ENCODE assay signal across 1 cellular context in genomic region chr3:185024966-185025365, GRCh38.
A peak's percentile ranks its signal among the peaks of the same experiment; 100 is the strongest.
TF ChIP-seq lines count a peak whose summit lies in the region.

No MANE protein-coding gene starts in this region.

TF ChIP-seq in K562, 482 proteins besides CTCF, POLR2A, EP300 and RAD21 (continued from another document and continues in another):
- TF ChIP-seq, protein P1, sequence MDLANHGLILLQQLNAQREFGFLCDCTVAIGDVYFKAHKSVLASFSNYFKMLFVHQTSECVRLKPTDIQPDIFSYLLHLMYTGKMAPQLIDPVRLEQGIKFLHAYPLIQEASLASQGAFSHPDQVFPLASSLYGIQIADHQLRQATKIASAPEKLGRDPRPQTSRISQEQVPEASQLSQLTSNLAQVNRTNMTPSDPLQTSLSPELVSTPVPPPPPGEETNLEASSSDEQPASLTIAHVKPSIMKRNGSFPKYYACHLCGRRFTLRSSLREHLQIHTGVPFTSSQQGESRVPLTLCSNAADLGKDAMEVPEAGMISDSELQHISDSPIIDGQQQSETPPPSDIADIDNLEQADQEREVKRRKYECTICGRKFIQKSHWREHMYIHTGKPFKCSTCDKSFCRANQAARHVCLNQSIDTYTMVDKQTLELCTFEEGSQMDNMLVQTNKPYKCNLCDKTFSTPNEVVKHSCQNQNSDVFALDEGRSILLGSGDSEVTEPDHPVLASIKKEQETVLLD (IDR thresholded peaks at IDR 0.05), result no peak
- TF ChIP-seq CEBPZ (IDR thresholded peaks at IDR 0.05; ENCODE audit: borderline replicate concordance, low read depth, low read length) (no peak), RHOXF2B (CRISPR knock-in tag; conservative IDR thresholded peaks at IDR 0.05) (no peak), TAL1 (IDR thresholded peaks at IDR 0.05) (peak; percentile 69), TBL1XR1 (IDR thresholded peaks at IDR 0.05; ENCODE audit: low read length in 2 of 2) (no peak), ZNF445 (CRISPR knock-in tag; IDR thresholded peaks at IDR 0.05; ENCODE audit: low read depth) (no peak), ZNF280A (IDR thresholded peaks at IDR 0.05; ENCODE audit: low read depth, partially characterized antibody) (no peak), TRIM28 (IDR thresholded peaks at IDR 0.05) (no peak), RAD51 (IDR thresholded peaks at IDR 0.05; ENCODE audit: borderline replicate concordance, low read depth) (no peak), GTF2F1 (IDR thresholded peaks at IDR 0.05; ENCODE audit: low read depth, low read length) (no peak), CAMTA2 (CRISPR knock-in tag; conservative IDR thresholded peaks at IDR 0.05) (no peak), PREB (CRISPR knock-in tag; IDR thresholded peaks at IDR 0.05) (no peak), CLOCK (CRISPR knock-in tag; IDR thresholded peaks at IDR 0.05; ENCODE audit: borderline replicate concordance) (no peak), OTX1 (CRISPR knock-in tag; IDR thresholded peaks at IDR 0.05) (no peak), ILF3 (IDR thresholded peaks at IDR 0.05; ENCODE audit: borderline replicate concordance) (no peak), ZBTB7A (IDR thresholded peaks at IDR 0.05; ENCODE audit: borderline replicate concordance, control insufficient read depth, low read depth, low read length) (no peak), MIER1 (IDR thresholded peaks at IDR 0.05; ENCODE audit: low read depth) (no peak), DLX4 (CRISPR knock-in tag; IDR thresholded peaks at IDR 0.05) (no peak), BRF1 (IDR thresholded peaks at IDR 0.05; ENCODE audit: borderline replicate concordance, extremely low read depth, insufficient read length) (no peak), ZNF75A (CRISPR knock-in tag; IDR thresholded peaks at IDR 0.05) (no peak), TCF3 (CRISPR knock-in tag; IDR thresholded peaks at IDR 0.05) (peak; percentile 83), ARID1B (IDR thresholded peaks at IDR 0.05) (peak; percentile 83), MEF2D (tag; conservative IDR thresholded peaks at IDR 0.05; ENCODE audit: low read depth) (no peak), SRSF9 (IDR thresholded peaks at IDR 0.05; ENCODE audit: borderline replicate concordance, low read depth, low read length) (no peak), SMAD3 (CRISPR knock-in tag; conservative IDR thresholded peaks at IDR 0.05) (no peak), GMEB1 (CRISPR knock-in tag; IDR thresholded peaks at IDR 0.05) (no peak), DACH1 (IDR thresholded peaks at IDR 0.05; ENCODE audit: partially characterized antibody) (no peak), MCM3 (IDR thresholded peaks at IDR 0.05) (no peak), CGGBP1 (CRISPR knock-in tag; IDR thresholded peaks at IDR 0.05) (no peak), ZNF165 (CRISPR knock-in tag; IDR thresholded peaks at IDR 0.05; ENCODE audit: borderline replicate concordance) (no peak), PML (IDR thresholded peaks at IDR 0.05; ENCODE audit: low read length) (no peak; the same call in 1 of the 2 replicates), ATF4 (CRISPR knock-in tag; IDR thresholded peaks at IDR 0.05) (no peak), MBD1 (CRISPR knock-in tag; IDR thresholded peaks at IDR 0.05) (no peak), MYC (IDR thresholded peaks at IDR 0.05; ENCODE audit: low read depth, low read length) (no peak), MYC (CRISPR knock-in tag; IDR thresholded peaks at IDR 0.05; ENCODE audit: borderline replicate concordance, low read depth) (no peak)
- TF ChIP-seq, protein P2, sequence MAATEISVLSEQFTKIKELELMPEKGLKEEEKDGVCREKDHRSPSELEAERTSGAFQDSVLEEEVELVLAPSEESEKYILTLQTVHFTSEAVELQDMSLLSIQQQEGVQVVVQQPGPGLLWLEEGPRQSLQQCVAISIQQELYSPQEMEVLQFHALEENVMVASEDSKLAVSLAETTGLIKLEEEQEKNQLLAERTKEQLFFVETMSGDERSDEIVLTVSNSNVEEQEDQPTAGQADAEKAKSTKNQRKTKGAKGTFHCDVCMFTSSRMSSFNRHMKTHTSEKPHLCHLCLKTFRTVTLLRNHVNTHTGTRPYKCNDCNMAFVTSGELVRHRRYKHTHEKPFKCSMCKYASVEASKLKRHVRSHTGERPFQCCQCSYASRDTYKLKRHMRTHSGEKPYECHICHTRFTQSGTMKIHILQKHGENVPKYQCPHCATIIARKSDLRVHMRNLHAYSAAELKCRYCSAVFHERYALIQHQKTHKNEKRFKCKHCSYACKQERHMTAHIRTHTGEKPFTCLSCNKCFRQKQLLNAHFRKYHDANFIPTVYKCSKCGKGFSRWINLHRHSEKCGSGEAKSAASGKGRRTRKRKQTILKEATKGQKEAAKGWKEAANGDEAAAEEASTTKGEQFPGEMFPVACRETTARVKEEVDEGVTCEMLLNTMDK (IDR thresholded peaks at IDR 0.05; ENCODE audit: borderline replicate concordance, insufficient read depth, low read depth, low read length, poor library complexity, severe bottlenecking), result no peak
- TF ChIP-seq, protein P3, sequence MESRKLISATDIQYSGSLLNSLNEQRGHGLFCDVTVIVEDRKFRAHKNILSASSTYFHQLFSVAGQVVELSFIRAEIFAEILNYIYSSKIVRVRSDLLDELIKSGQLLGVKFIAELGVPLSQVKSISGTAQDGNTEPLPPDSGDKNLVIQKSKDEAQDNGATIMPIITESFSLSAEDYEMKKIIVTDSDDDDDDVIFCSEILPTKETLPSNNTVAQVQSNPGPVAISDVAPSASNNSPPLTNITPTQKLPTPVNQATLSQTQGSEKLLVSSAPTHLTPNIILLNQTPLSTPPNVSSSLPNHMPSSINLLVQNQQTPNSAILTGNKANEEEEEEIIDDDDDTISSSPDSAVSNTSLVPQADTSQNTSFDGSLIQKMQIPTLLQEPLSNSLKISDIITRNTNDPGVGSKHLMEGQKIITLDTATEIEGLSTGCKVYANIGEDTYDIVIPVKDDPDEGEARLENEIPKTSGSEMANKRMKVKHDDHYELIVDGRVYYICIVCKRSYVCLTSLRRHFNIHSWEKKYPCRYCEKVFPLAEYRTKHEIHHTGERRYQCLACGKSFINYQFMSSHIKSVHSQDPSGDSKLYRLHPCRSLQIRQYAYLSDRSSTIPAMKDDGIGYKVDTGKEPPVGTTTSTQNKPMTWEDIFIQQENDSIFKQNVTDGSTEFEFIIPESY (CRISPR knock-in tag; IDR thresholded peaks at IDR 0.05), result no peak
- TF ChIP-seq, protein P4, sequence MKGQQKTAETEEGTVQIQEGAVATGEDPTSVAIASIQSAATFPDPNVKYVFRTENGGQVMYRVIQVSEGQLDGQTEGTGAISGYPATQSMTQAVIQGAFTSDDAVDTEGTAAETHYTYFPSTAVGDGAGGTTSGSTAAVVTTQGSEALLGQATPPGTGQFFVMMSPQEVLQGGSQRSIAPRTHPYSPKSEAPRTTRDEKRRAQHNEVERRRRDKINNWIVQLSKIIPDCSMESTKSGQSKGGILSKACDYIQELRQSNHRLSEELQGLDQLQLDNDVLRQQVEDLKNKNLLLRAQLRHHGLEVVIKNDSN (CRISPR knock-in tag; IDR thresholded peaks at IDR 0.05), result no peak
